18 cellular contexts compared by ENCODE assay signal in genomic region chr5:131511934-131512333, GRCh38.
DNase-seq lines count a peak whose midpoint lies in the region; ATAC-seq and TF ChIP-seq lines count a peak whose summit lies in the region.
"Had no signal": no experiment of that assay in that cellular context is flagged by ENCODE, and none has a peak within 500 bp of the region (broad histone marks: within the 10 kb centered on the region; RNA-seq: fewer than 3 reads in every experiment).

No MANE protein-coding gene starts in this region.

- POLR2A ChIA-PET in CD4-positive, alpha-beta memory T cell (lab: Charles Lee; ENCODE audit: partially characterized antibody): no interaction called here

- no peak overlapping the region for H3K4me3 ChIP-seq in CD4-positive, alpha-beta memory T cell (ENCODE audit: low read length in 2 of 2)
- no peak overlapping the region for H3K4me3 ChIP-seq in H7 (ENCODE audit: insufficient read depth, low read depth, low read length)
- peak overlapping the region; percentile 35 for H3K4me3 ChIP-seq in neural progenitor cell
- H3K4me3 ChIP-seq: body of pancreas, heart left ventricle, suprapubic skin, uterus had no signal

- H3K79me2 ChIP-seq in neural progenitor cell (ENCODE audit: low read depth): no peaks in the 10 kb centered on the region

- H3K27me3 Mint-ChIP-seq in CD4-positive, alpha-beta memory T cell: no peaks in the 10 kb centered on the region
- no peaks in the 10 kb centered on the region for H3K27me3 Mint-ChIP-seq in neural progenitor cell (ENCODE audit: insufficient read depth, low read depth)

- peak overlapping the region; percentile 32 for H2AFZ ChIP-seq in neural progenitor cell (replicated peaks)

- CTCF ChIA-PET in CD4-positive, alpha-beta memory T cell (lab: Charles Lee; ENCODE audit: partially characterized antibody): interaction anchor here (1.0 to 1.5 kb wide), 4 partner anchors 12 to 496 kb away, joined by 3 to 6 read pairs (median 4); no protein-coding TSS in a partner anchor

- no peaks in the 10 kb centered on the region for H3K9me3 Mint-ChIP-seq in CD4-positive, alpha-beta memory T cell
- H3K9me3 Mint-ChIP-seq in neural progenitor cell: no peaks in the 10 kb centered on the region
- H3K9me3 Mint-ChIP-seq: activated T-helper 1 cell treated with anti-CD3 and anti-CD28 coated beads, Interleukin-12 subunit alpha, Interleukin-12 subunit beta, Interleukin-2, Interleukin-4 antibody, amounts not matched to agents 30 ng/mL and 10 ng/mL and 1 ng/mL, durations not matched to agents 14 hours and 24 hours and 36 hours; nephron had no signal

- peaks cover 29% of the 10 kb centered on the region for H3F3A ChIP-seq in neural progenitor cell (ENCODE audit: low read depth)

- H3K36me3 Mint-ChIP-seq in CD4-positive, alpha-beta memory T cell: peaks cover 33 to 46% of the 10 kb centered on the region in 2 donors
- H3K36me3 Mint-ChIP-seq in neural progenitor cell: peaks cover 11% of the 10 kb centered on the region

- no peak for TF ChIP-seq CTCF in neural progenitor cell (IDR thresholded peaks at IDR 0.05)

- H3K9me3 ChIP-seq in CD4-positive, alpha-beta memory T cell (ENCODE audit: control insufficient read depth in 1 of 2, low read length in 2 of 2): no peaks in the 10 kb centered on the region
- no peaks in the 10 kb centered on the region for H3K9me3 ChIP-seq in neural progenitor cell (ENCODE audit: low read depth)
- H3K9me3 ChIP-seq: body of pancreas, heart left ventricle, suprapubic skin, uterus had no signal

- peak overlapping the region in 3 of 8 donors; percentile 9 to 51 (median 33) for H3K4me3 Mint-ChIP-seq in CD4-positive, alpha-beta memory T cell
- H3K4me3 Mint-ChIP-seq in neural progenitor cell: no peak overlapping the region
- H3K4me3 Mint-ChIP-seq: activated T-helper 1 cell treated with anti-CD3 and anti-CD28 coated beads, Interleukin-12 subunit alpha, Interleukin-12 subunit beta, Interleukin-2, Interleukin-4 antibody, amounts not matched to agents 30 ng/mL and 10 ng/mL and 1 ng/mL, durations not matched to agents 14 hours and 24 hours and 36 hours; nephron had no signal

- peaks cover 17% of the 10 kb centered on the region for H3K36me3 ChIP-seq in CD4-positive, alpha-beta memory T cell (ENCODE audit: insufficient read depth, low read length)
- no peaks in the 10 kb centered on the region for H3K36me3 ChIP-seq in H7 (replicated peaks; ENCODE audit: control insufficient read depth, insufficient read depth, low read length)
- H3K36me3 ChIP-seq in neural progenitor cell: no peaks in the 10 kb centered on the region
- H3K36me3 ChIP-seq: uterus had no signal

- peaks cover 5% of the 10 kb centered on the region for H4K20me1 ChIP-seq in neural progenitor cell (ENCODE audit: low read depth)

- no peaks in the 10 kb centered on the region for H3K27me3 ChIP-seq in CD4-positive, alpha-beta memory T cell (ENCODE audit: insufficient read depth, low read length)
- H3K27me3 ChIP-seq in H7 (ENCODE audit: control insufficient read depth, insufficient read depth, low read length) (no peaks in the 10 kb centered on the region), neural progenitor cell (no peaks in the 10 kb centered on the region)
- H3K27me3 ChIP-seq: body of pancreas, heart left ventricle, suprapubic skin, uterus had no signal

- intact Hi-C loops in CD4-positive, alpha-beta memory T cell (cut with micrococcal nuclease): no loop called here
- intact Hi-C loops in Right ventricle myocardium superior (cut with DNase I): no loop called here

- H3K27ac ChIP-seq in CD4-positive, alpha-beta memory T cell (ENCODE audit: low read depth, low read length): no peak overlapping the region
- H3K27ac ChIP-seq in cingulate gyrus (ENCODE audit: low read depth, low read length) (peak overlapping the region; percentile 51), neural progenitor cell (peak overlapping the region; percentile 71)
- H3K27ac ChIP-seq: body of pancreas, heart left ventricle, suprapubic skin, uterus had no signal

- ATAC-seq in Right ventricle myocardium superior (ENCODE audit: poor library complexity) (no peak), HG03439 (IDR thresholded peaks at IDR 0.05; ENCODE audit: unreplicated experiment) (no peak)
- ATAC-seq: body of pancreas, heart left ventricle had no signal

- H3K4me1 ChIP-seq in CD4-positive, alpha-beta memory T cell (ENCODE audit: insufficient read depth, low read length): peaks cover 57% of the 10 kb centered on the region
- peaks cover 25% of the 10 kb centered on the region for H3K4me1 ChIP-seq in neural progenitor cell
- H3K4me1 ChIP-seq: body of pancreas, suprapubic skin, uterus had no signal

- H3K4me2 ChIP-seq in neural progenitor cell: peak overlapping the region; percentile 75

- DNase-seq in CD4-positive, alpha-beta memory T cell: no peak
- DNase-seq in H7: peak; percentile 4
- DNase-seq in neural progenitor cell (ENCODE audit: low spot score): peak; percentile 62
- DNase-seq in Right ventricle myocardium superior: no peak
- no peak for DNase-seq in SIG-M5 (lab: John Stamatoyannopoulos, UW)
- DNase-seq: body of pancreas, EL, heart left ventricle, NCI-H1048, NCI-H1930, NCI-H82, T1000, uterus had no signal

- H3K4me1 Mint-ChIP-seq in CD4-positive, alpha-beta memory T cell: peaks cover 37 to 58% (median 46%) of the 10 kb centered on the region in 4 donors
- peaks cover 9% of the 10 kb centered on the region for H3K4me1 Mint-ChIP-seq in neural progenitor cell
- H3K4me1 Mint-ChIP-seq: nephron had no signal

- H3K27ac Mint-ChIP-seq in CD4-positive, alpha-beta memory T cell: peak overlapping the region; percentile 3 to 89 (median 38)
- no peak overlapping the region for H3K27ac Mint-ChIP-seq in neural progenitor cell
- H3K27ac Mint-ChIP-seq: activated T-helper 1 cell treated with anti-CD3 and anti-CD28 coated beads, Interleukin-12 subunit alpha, Interleukin-12 subunit beta, Interleukin-2, Interleukin-4 antibody, amounts not matched to agents 30 ng/mL and 10 ng/mL and 1 ng/mL, durations not matched to agents 14 hours and 24 hours and 36 hours; nephron had no signal

- H3K9ac ChIP-seq in neural progenitor cell: no peak overlapping the region

Comparison
In these comparisons a context has a peak if more than half of its experiments do, and no peak if none do; other contexts are left out.
1. DNase-seq: peak in H7 (single experiment) and neural progenitor cell (single experiment); none in CD4-positive, alpha-beta memory T cell (0 of 5), Right ventricle myocardium superior (single experiment) and SIG-M5 (single experiment).